Comparison of ENCODE assay signal across 9 cellular contexts in the genomic region with DNA sequence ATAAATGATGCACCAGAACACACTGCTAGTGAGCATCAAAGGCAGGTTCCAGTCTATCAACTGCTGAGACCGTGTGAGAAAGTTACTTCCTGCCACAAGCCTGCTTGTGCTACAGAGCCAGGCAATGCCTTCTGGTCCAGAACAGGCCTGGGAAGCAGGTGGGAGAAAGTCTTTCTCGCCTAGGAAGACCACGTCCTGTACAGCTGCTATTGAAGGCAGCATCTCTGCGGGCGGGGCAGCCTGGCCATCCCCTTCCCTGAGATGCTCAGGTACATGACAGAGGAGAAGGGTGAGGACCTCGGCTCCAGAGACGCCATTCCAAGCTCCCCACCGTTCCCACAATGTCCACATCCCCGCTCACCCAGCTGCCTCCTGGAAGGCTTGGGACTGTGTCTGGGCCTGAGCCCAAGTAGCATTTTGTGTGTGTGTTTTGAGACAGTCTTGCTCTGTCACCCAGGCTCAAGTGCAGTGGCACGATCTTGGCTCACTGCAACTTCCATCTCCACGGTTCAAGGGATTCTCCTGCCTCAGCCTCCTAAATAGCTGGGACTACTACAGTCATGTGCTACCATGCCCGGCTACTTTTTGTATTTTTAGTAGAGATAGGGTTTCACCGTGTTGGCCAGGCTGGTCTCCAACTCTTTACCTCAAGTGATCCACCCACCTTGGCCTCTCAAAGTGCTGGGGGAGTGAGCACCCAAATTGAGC. TPM values are rescaled to one million over a fixed set of nuclear protein-coding genes. Genes with fewer than 3 reads are reported as not detected.
DNase-seq lines count a peak whose midpoint lies in the region; ATAC-seq and TF ChIP-seq lines count a peak whose summit lies in the region.
"Had no signal": no experiment of that assay in that cellular context is flagged by ENCODE, and none has a peak within 500 bp of the region (broad histone marks: within the 10 kb centered on the region; RNA-seq: fewer than 3 reads in every experiment).

No MANE protein-coding gene starts in this region.

- no peak for ATAC-seq in lung (ENCODE audit: insufficient read depth, low FRiP score)
- no peak for ATAC-seq in thoracic aorta (ENCODE audit: insufficient number of reproducible peaks, low FRiP score, low read depth)
- ATAC-seq: mucosa of descending colon had no signal

- peak; percentile 26 to 33 for DNase-seq in activated CD4-positive, alpha-beta T cell treated with anti-CD3 and anti-CD28 coated beads, Interleukin-2, amount 50 U/mL, for 48 hours
- no peak for DNase-seq in activated CD4-positive, alpha-beta T cell treated with anti-CD3 and anti-CD28 coated beads for 48 hours
- DNase-seq in lung (ENCODE audit: low spot score) (no peak), thoracic aorta (ENCODE audit: low spot score) (no peak), SIG-M5 (lab: John Stamatoyannopoulos, UW) (no peak), SW 1271 (lab: John Stamatoyannopoulos, UW) (no peak), COLO829 (ENCODE audit: low spot score) (no peak)

- H3K4me3 ChIP-seq in lung: no peak overlapping the region
- no peak overlapping the region for H3K4me3 ChIP-seq in thoracic aorta
- H3K4me3 ChIP-seq: mucosa of descending colon had no signal

- H3K27me3 ChIP-seq in lung (ENCODE audit: control insufficient read depth, insufficient read depth) (no peaks in the 10 kb centered on the region), thoracic aorta (replicated peaks; ENCODE audit: insufficient read depth) (no peaks in the 10 kb centered on the region)

- 59 to 63% methylated on average over 13 of the region's 13 CpGs for WGBS in lung, 2 donors

- H3K36me3 Mint-ChIP-seq in activated naive CD8-positive, alpha-beta T cell: no peaks in the 10 kb centered on the region

- TF ChIP-seq CTCF in lung (IDR thresholded peaks at IDR 0.05; ENCODE audit: control extremely low read depth, extremely low read depth) (no peak), thoracic aorta (IDR thresholded peaks at IDR 0.05) (no peak)

- H3K27me3 Mint-ChIP-seq in activated naive CD8-positive, alpha-beta T cell: no peaks in the 10 kb centered on the region

- H3K36me3 ChIP-seq in lung (ENCODE audit: control insufficient read depth in 2 of 2, insufficient read depth in 2 of 2, low read length in 2 of 2): no peaks in the 10 kb centered on the region
- H3K36me3 ChIP-seq in thoracic aorta: no peaks in the 10 kb centered on the region

- peaks cover 4 to 5% of the 10 kb centered on the region in 2 donors for H3K4me1 ChIP-seq in lung (ENCODE audit: control insufficient read depth in 2 of 2, insufficient read depth in 2 of 2, low read length in 2 of 2)
- peaks cover 20 to 35% of the 10 kb centered on the region in 2 donors for H3K4me1 ChIP-seq in thoracic aorta (ENCODE audit: control insufficient read depth in 1 of 2, low read depth in 2 of 2)

- H3K27ac ChIP-seq in lung (ENCODE audit: low read depth in 1 of 2, low read length in 1 of 2): peak overlapping the region; percentile 62 to 87
- peak overlapping the region; percentile 99 for H3K27ac ChIP-seq in thoracic aorta

- H3K4me1 Mint-ChIP-seq in activated naive CD8-positive, alpha-beta T cell (ENCODE audit: low read depth): peaks cover 56% of the 10 kb centered on the region

- peak overlapping the region; percentile 95 for H3K27ac Mint-ChIP-seq in activated naive CD8-positive, alpha-beta T cell

- H3K9me3 ChIP-seq in lung (ENCODE audit: control insufficient read depth in 2 of 2, insufficient read depth in 1 of 2, low read length in 1 of 2) (no peaks in the 10 kb centered on the region), thoracic aorta (no peaks in the 10 kb centered on the region)
- H3K9me3 ChIP-seq: mucosa of descending colon had no signal

- H3K9me3 Mint-ChIP-seq in activated naive CD8-positive, alpha-beta T cell (ENCODE audit: low read depth): no peaks in the 10 kb centered on the region

- peak overlapping the region; percentile 68 for H3K4me3 Mint-ChIP-seq in activated naive CD8-positive, alpha-beta T cell

RNA-seq across cellular contexts. Expression of a gene that starts 3.4 kb away (rescaled TPM):
- total RNA-seq in lung (10 to 100 TPM; 10.1 to 18.6 TPM), thoracic aorta (1 to 10 TPM; 3.0 to 5.7 TPM)
- 1 to 10 TPM; 5.7 to 5.9 TPM for polyA plus RNA-seq in lung

RNA-seq across cellular contexts. Expression of a gene that starts 25.2 kb away (rescaled TPM):
- total RNA-seq in lung (under 1 TPM in 1 of 2 donors, not detected in 1; 0.52 TPM), thoracic aorta (not detected)
- under 1 TPM in 1 of 2 donors, not detected in 1; 0.50 TPM for polyA plus RNA-seq in lung
- total RNA-seq: mucosa of descending colon had no signal

RNA-seq across cellular contexts. Expression of a gene that starts 28.8 kb away (rescaled TPM):
- total RNA-seq in lung: 10 to 100 TPM in 1 of 2 donors, 1 to 10 TPM in 1; 8.4 to 21.5 TPM
- 10 to 100 TPM in 1 of 2 donors, 1 to 10 TPM in 1; 7.0 to 22.7 TPM for polyA plus RNA-seq in lung
- total RNA-seq in thoracic aorta: 1 to 10 TPM; 1.1 to 5.3 TPM

RNA-seq across cellular contexts. Expression of a gene that starts 50.4 kb away (rescaled TPM):
- total RNA-seq in lung: 10 to 100 TPM; 13.8 to 37.9 TPM
- polyA plus RNA-seq in lung: 10 to 100 TPM; 29.0 to 56.1 TPM
- 10 to 100 TPM; 12.6 to 31.4 TPM for total RNA-seq in thoracic aorta

RNA-seq across cellular contexts. Expression of a gene that starts 59.2 kb away (rescaled TPM):
- total RNA-seq in lung: 10 to 100 TPM in 1 of 2 donors, under 1 TPM in 1; 0.71 to 14.3 TPM
- polyA plus RNA-seq in lung: 10 to 100 TPM in 1 of 2 donors, 1 to 10 TPM in 1; 2.5 to 20.6 TPM
- not detected for total RNA-seq in thoracic aorta

Comparison
In these comparisons a context has a peak if more than half of its experiments do, and no peak if none do; other contexts are left out.
1. DNase-seq: peak in activated CD4-positive, alpha-beta T cell treated with anti-CD3 and anti-CD28 coated beads, Interleukin-2, amount 50 U/mL, for 48 hours (2 of 2); none in activated CD4-positive, alpha-beta T cell treated with anti-CD3 and anti-CD28 coated beads for 48 hours (single experiment), lung (single experiment), thoracic aorta (single experiment), SIG-M5 (single experiment), SW 1271 (0 of 2) and COLO829 (single experiment).